14 cellular contexts compared by ENCODE assay signal in the genomic region with DNA sequence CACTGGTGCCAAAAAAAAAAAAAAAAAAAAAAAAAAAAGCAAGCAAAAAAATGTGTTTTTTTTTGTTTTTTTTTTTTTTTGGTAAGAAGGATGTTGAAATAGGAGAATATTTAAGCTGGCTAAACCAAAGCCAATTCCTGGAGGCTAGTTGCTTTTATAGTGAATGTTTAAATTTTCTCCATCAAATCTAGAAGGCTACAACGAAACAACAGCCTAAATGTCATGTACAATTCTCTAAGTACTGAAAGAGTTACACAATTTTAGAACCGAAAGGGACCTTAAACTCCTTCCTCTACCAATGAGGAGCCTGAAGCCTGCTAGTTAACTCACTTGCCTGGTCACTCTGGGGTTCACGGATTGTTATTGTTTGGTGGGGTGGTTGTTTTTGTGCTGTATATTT. TPM values are rescaled to one million over a fixed set of nuclear protein-coding genes. Genes with fewer than 3 reads are reported as not detected.
DNase-seq lines count a peak whose midpoint lies in the region; ATAC-seq, FAIRE-seq and TF ChIP-seq lines count a peak whose summit lies in the region.
"Had no signal": no experiment of that assay in that cellular context is flagged by ENCODE, and none has a peak within 500 bp of the region (broad histone marks: within the 10 kb centered on the region; RNA-seq: fewer than 3 reads in every experiment).

No MANE protein-coding gene starts in this region.

- H3K4me3 Mint-ChIP-seq in endothelial cell (ENCODE audit: unreplicated experiment) = no peak overlapping the region
- H3K4me3 Mint-ChIP-seq: naive B cell had no signal

- H3K4me1 ChIP-seq in IMR-90 (ENCODE audit: control insufficient read depth, insufficient read depth, low read length) = peaks cover 6% of the 10 kb centered on the region
- peaks cover 51% of the 10 kb centered on the region for H3K4me1 ChIP-seq in neuron (ENCODE audit: insufficient read depth, low read length)
- H3K4me1 ChIP-seq: BE2C had no signal

- H4K5ac ChIP-seq in IMR-90 (ENCODE audit: low read depth, low read length) = peak overlapping the region; percentile 39

- no peak overlapping the region for H2AK5ac ChIP-seq in IMR-90 (ENCODE audit: low read depth, low read length)

- no TSS peak for BruUV-seq in IMR-90 (replicated peaks; lab: Mats Ljungman, UMichigan)

- FAIRE-seq in A204.1 (lab: Jason Lieb, UNC) = peak; percentile 81

- no peak for TF ChIP-seq POLR2A in IMR-90 (IDR thresholded peaks at IDR 0.05; ENCODE audit: low read depth, low read length)

- H3K79me1 ChIP-seq in IMR-90 (ENCODE audit: low read depth in 1 of 2, low read length in 2 of 2) = peaks cover 18 to 65% of the 10 kb centered on the region in 2 experiments

- peak overlapping the region; percentile 11 for H3K27ac Mint-ChIP-seq in endothelial cell (ENCODE audit: unreplicated experiment)
- H3K27ac Mint-ChIP-seq: naive B cell had no signal

- WGBS in IMR-90 (ENCODE audit: extremely low coverage in 2 of 2, insufficient read length in 1 of 2), 2 experiments = no CpG with 5 or more reads among the region's 3 CpGs

- peak overlapping the region; percentile 45 for H3K9ac ChIP-seq in IMR-90 (ENCODE audit: low read depth, low read length)

- H3K36me3 ChIP-seq in IMR-90 (ENCODE audit: control insufficient read depth, insufficient read depth, low read length) (peaks cover 2% of the 10 kb centered on the region), neuron (ENCODE audit: insufficient read depth, low read length) (peaks cover 16% of the 10 kb centered on the region)
- H3K36me3 ChIP-seq: BE2C had no signal

- H3K27me3 Mint-ChIP-seq in endothelial cell (ENCODE audit: unreplicated experiment) = peaks cover 12% of the 10 kb centered on the region

- no peak for TF ChIP-seq RAD21 in IMR-90 (IDR thresholded peaks at IDR 0.05; ENCODE audit: low read length)

- peak overlapping the region; percentile 71 for H3K18ac ChIP-seq in IMR-90 (ENCODE audit: low read depth, low read length)

- H3K9me3 ChIP-seq in IMR-90 (ENCODE audit: control insufficient read depth, insufficient read depth, low read length) (no peaks in the 10 kb centered on the region), neuron (ENCODE audit: low read length) (no peaks in the 10 kb centered on the region)
- H3K9me3 ChIP-seq: BE2C had no signal

- peaks cover 40% of the 10 kb centered on the region for H4K20me1 ChIP-seq in IMR-90 (ENCODE audit: insufficient read depth, low read length)

- H4K91ac ChIP-seq in IMR-90 (ENCODE audit: insufficient read depth, low read depth, low read length) = peak overlapping the region; percentile 59; the same call in 1 of the 2 replicates

- TF ChIP-seq CTCF in IMR-90 (conservative IDR thresholded peaks at IDR 0.05; ENCODE audit: low read depth, low read length) (no peak), endothelial cell (IDR thresholded peaks at IDR 0.05; ENCODE audit: unreplicated experiment) (no peak)

- 0 out of 2 replicates have a peak overlapping the region, but pooled peaks have one; percentile 1 for H2BK20ac ChIP-seq in IMR-90 (ENCODE audit: low read depth, low read length)

- 0 out of 2 replicates have a peak overlapping the region, but pooled peaks have one; percentile 32 for H3K56ac ChIP-seq in IMR-90 (ENCODE audit: extremely low read depth, insufficient read depth, low read length)

- H3K4ac ChIP-seq in IMR-90 (ENCODE audit: low read depth, low read length) = peak overlapping the region; percentile 66

- H3K27ac ChIP-seq in IMR-90 (ENCODE audit: insufficient read depth, low read length) = peak overlapping the region; percentile 80; the same call in 1 of the 2 replicates

- peaks cover 41% of the 10 kb centered on the region for H3K4me1 Mint-ChIP-seq in endothelial cell (ENCODE audit: unreplicated experiment)

- H2AFZ ChIP-seq in IMR-90 (replicated peaks; ENCODE audit: low read length, poor library complexity) (no peak overlapping the region), neuron (ENCODE audit: low read depth, low read length) (no peak overlapping the region)

- peak overlapping the region; percentile 35 for H2BK5ac ChIP-seq in IMR-90 (ENCODE audit: low read depth, low read length, poor library complexity, severe bottlenecking)

- in situ Hi-C loops in IMR-90 (cut with MboI; ENCODE audit: low sequenced_read_pairs) = no loop called here

- H2BK120ac ChIP-seq in IMR-90 (ENCODE audit: low read depth, low read length) = peak overlapping the region; percentile 7

- peak overlapping the region; percentile 79; the same call in 1 of the 2 replicates for H3K23ac ChIP-seq in IMR-90 (ENCODE audit: low read depth, low read length)

- DNase-seq in IMR-90 (peak; percentile 41), endothelial cell (ENCODE audit: low spot score) (no peak), NCI-H748 (lab: John Stamatoyannopoulos, UW; ENCODE audit: unreplicated experiment) (no peak), COR-L47 (lab: John Stamatoyannopoulos, UW) (no peak)
- DNase-seq: activated CD4-positive, CD25-positive, alpha-beta regulatory T cell treated with anti-CD3 and anti-CD28 coated beads, Interleukin-2, amount 50 U/mL, for 72 hours; BE2C; naive B cell; SHP77; stimulated activated CD4-positive, alpha-beta T cell treated with anti-CD3 and anti-CD28 coated beads, Interleukin-1b, Interleukin-23, amount 100 ng/mL, for 48 hours; stimulated activated naive CD4-positive, alpha-beta T cell treated with Interleukin-2 at 50 U/mL for 16 hours had no signal

- no peaks in the 10 kb centered on the region for H3K36me3 Mint-ChIP-seq in endothelial cell (ENCODE audit: low read depth, unreplicated experiment)

- 0 out of 2 replicates have a peak, but pooled peaks cover 5% of the 10 kb centered on the region for H3K9me1 ChIP-seq in IMR-90 (ENCODE audit: insufficient read depth, low read length)

- H3K27me3 ChIP-seq in IMR-90 (ENCODE audit: control insufficient read depth, insufficient read depth, low read length) (no peaks in the 10 kb centered on the region), neuron (ENCODE audit: insufficient read depth, low read length) (no peaks in the 10 kb centered on the region)
- H3K27me3 ChIP-seq: BE2C had no signal

- CTCF ChIA-PET in IMR-90 (lab: Yijun Ruan, JAX) = interaction anchor here (0.7 kb wide), 1 partner anchor 14 kb away, joined by 3 read pairs; no protein-coding TSS in a partner anchor

- POLR2A ChIA-PET in IMR-90 (lab: Charles Lee; ENCODE audit: unreplicated experiment) = interaction anchor here (0.6 to 0.7 kb wide), 2 partner anchors 15 to 100 kb away, joined by 7 to 8 read pairs; no protein-coding TSS in a partner anchor

- intact Hi-C loops in IMR-90 (cut with micrococcal nuclease) = no loop called here

- H2AK9ac ChIP-seq in IMR-90 (replicated peaks; ENCODE audit: low read depth, low read length, poor library complexity) = no peak overlapping the region

- dilution Hi-C loops in IMR-90 (cut with HindIII; ENCODE audit: low sequenced_read_pairs, unreplicated experiment) = no loop called here

- peak overlapping the region; percentile 97 for H3K4me2 ChIP-seq in IMR-90 (ENCODE audit: low read depth, low read length)

- no peaks in the 10 kb centered on the region for H3K9me3 Mint-ChIP-seq in endothelial cell (ENCODE audit: unreplicated experiment)

- peak overlapping the region; percentile 22; the same call in 1 of the 3 replicates for H2BK15ac ChIP-seq in IMR-90 (ENCODE audit: low read depth, low read length)

- ATAC-seq in IMR-90 (ENCODE audit: low read depth) (no peak), GM18502 (IDR thresholded peaks at IDR 0.05; ENCODE audit: poor library complexity, unreplicated experiment) (no peak), GM21619 (IDR thresholded peaks at IDR 0.05; ENCODE audit: unreplicated experiment) (no peak)

- peak overlapping the region in 1 of 2 experiments; percentile 44; a peak in 1 of 4 replicates for H4K8ac ChIP-seq in IMR-90 (ENCODE audit: low read depth in 2 of 2, low read length in 2 of 2)

- peak overlapping the region; percentile 6; the same call in 1 of the 2 replicates for H3K14ac ChIP-seq in IMR-90 (replicated peaks; ENCODE audit: low read depth, low read length)

- peak overlapping the region; percentile 14; the same call in 1 of the 2 replicates for H3K4me3 ChIP-seq in IMR-90 (ENCODE audit: insufficient read depth, low read depth, low read length)
- peak overlapping the region; percentile 100 for H3K4me3 ChIP-seq in neuron (ENCODE audit: low read length)

TF ChIP-seq in IMR-90, 13 proteins besides CTCF, POLR2A, EP300 and RAD21:
- peak; percentile 53; the same call in 1 of the 2 replicates for TF ChIP-seq CEBPB (IDR thresholded peaks at IDR 0.05; ENCODE audit: low read depth, low read length)
- TF ChIP-seq NFE2L2 (IDR thresholded peaks at IDR 0.05; ENCODE audit: low read depth, low read length) = no peak

RNA-seq across cellular contexts. Expression of a gene that starts 3.5 kb away (rescaled TPM):
- 139 and 157 TPM in 2 replicates for total RNA-seq in IMR-90 (2012; rRNA removed)
- polyA plus RNA-seq in IMR-90 (2012; rRNA removed) = 105 and 152 TPM in 2 replicates
- 50.8 and 60.3 TPM in 2 replicates for polyA plus RNA-seq in IMR-90 (2012; cell fraction: cytosol; rRNA removed)
- 47.7 and 165 TPM in 2 replicates for polyA plus RNA-seq in IMR-90 (2012; cell fraction: nucleus; rRNA removed; ENCODE audit: low replicate concordance)
- 99.6 TPM for total RNA-seq in endothelial cell (ENCODE audit: unreplicated experiment)
